10 cellular contexts compared by ENCODE assay signal in genomic region chr2:42049411-42050349, GRCh38. TPM values are rescaled to one million over a fixed set of nuclear protein-coding genes. Genes with fewer than 3 reads are reported as not detected.
DNase-seq lines count a peak whose midpoint lies in the region; ATAC-seq and TF ChIP-seq lines count a peak whose summit lies in the region.
"Had no signal": no experiment of that assay in that cellular context is flagged by ENCODE, and none has a peak within 500 bp of the region (broad histone marks: within the 10 kb centered on the region; RNA-seq: fewer than 3 reads in every experiment).

No MANE protein-coding gene starts in this region.

- TF ChIP-seq POLR2A in transverse colon (IDR thresholded peaks at IDR 0.05): peak; percentile 20

- TF ChIP-seq EP300 in transverse colon (IDR thresholded peaks at IDR 0.05; ENCODE audit: low read depth): no peak

- H3K27me3 Mint-ChIP-seq in endodermal cell (ENCODE audit: insufficient read depth) (peaks cover 8% of the 10 kb centered on the region), mesothelial cell of epicardium (ENCODE audit: low read depth) (peaks cover 4% of the 10 kb centered on the region)
- peaks cover 72% of the 10 kb centered on the region for H3K27me3 Mint-ChIP-seq in stimulated activated memory B cell treated with anti-CD40 and anti-IgM and Interleukin-4, amounts not matched to agents 10 μg/mL and 1 μg/mL and 100 μg/mL, for 72 hours

- H3K36me3 Mint-ChIP-seq in endodermal cell (ENCODE audit: low read depth): peaks cover 21% of the 10 kb centered on the region
- H3K36me3 Mint-ChIP-seq in mesothelial cell of epicardium: peaks cover 2% of the 10 kb centered on the region
- no peaks in the 10 kb centered on the region for H3K36me3 Mint-ChIP-seq in stimulated activated memory B cell treated with anti-CD40 and anti-IgM and Interleukin-4, amounts not matched to agents 10 μg/mL and 1 μg/mL and 100 μg/mL, for 72 hours

- intact Hi-C loops in transverse colon (cut with DNase I; ENCODE audit: low total_unique reads): loop anchor here (5.0 kb wide), 3 partner anchors 82 to 132 kb away; no protein-coding TSS in a partner anchor

- H3K27ac ChIP-seq in endodermal cell (ENCODE audit: low read depth, low read length) (no peak overlapping the region), transverse colon (peak overlapping the region; percentile 86 to 96 (median 92))

- DNase-seq in NT2/D1 (ENCODE audit: low read depth, low spot score): no peak
- DNase-seq in endodermal cell: no peak
- DNase-seq in mesothelial cell of epicardium (ENCODE audit: low spot score in 2 of 2, unreplicated experiment in 2 of 2): no peak
- no peak for DNase-seq in transverse colon
- no peak for DNase-seq in A172 (ENCODE audit: low spot score)
- DNase-seq in activated CD4-positive, alpha-beta T cell treated with anti-CD3 and anti-CD28 coated beads, Interleukin-2, amount 50 U/mL, for 1 hour: no peak
- DNase-seq: amygdala; NCI-H1417 treated with DMSO at 0.1 percent for 48 hours; stimulated activated naive CD8-positive, alpha-beta T cell treated with anti-CD3 and anti-CD28 coated beads, Interleukin-15, Interleukin-2, amounts not matched to agents 100 U/mL and 50 U/mL, for 24 hours had no signal

- TF ChIP-seq CTCF in endodermal cell (conservative IDR thresholded peaks at IDR 0.05): no peak
- no peak for TF ChIP-seq CTCF in mesothelial cell of epicardium (IDR thresholded peaks at IDR 0.05; ENCODE audit: unreplicated experiment)
- TF ChIP-seq CTCF in transverse colon (IDR thresholded peaks at IDR 0.05): no peak

- H3K4me3 ChIP-seq in NT2/D1 (ENCODE audit: insufficient read length, low read depth) (peak overlapping the region; percentile 91), endodermal cell (ENCODE audit: low read length) (peak overlapping the region; percentile 90), transverse colon (peak overlapping the region; percentile 52 to 82 (median 66))

- 47 to 68% methylated on average over 5 to 17 of the region's 17 CpGs for WGBS in endodermal cell (ENCODE audit: insufficient coverage in 1 of 2, insufficient read length in 1 of 2), 2 experiments
- WGBS in transverse colon (ENCODE audit: low coverage in 1 of 2), 2 donors: 0 to 22% methylated on average over 1 to 17 of the region's 17 CpGs

- no peak overlapping the region for H3K27ac Mint-ChIP-seq in endodermal cell
- H3K27ac Mint-ChIP-seq in mesothelial cell of epicardium: peak overlapping the region; percentile 66
- H3K27ac Mint-ChIP-seq in stimulated activated memory B cell treated with anti-CD40 and anti-IgM and Interleukin-4, amounts not matched to agents 10 μg/mL and 1 μg/mL and 100 μg/mL, for 72 hours: no peak overlapping the region

- H3K4me3 Mint-ChIP-seq in endodermal cell (peak overlapping the region; percentile 88), mesothelial cell of epicardium (peak overlapping the region; percentile 83)
- H3K4me3 Mint-ChIP-seq in stimulated activated memory B cell treated with anti-CD40 and anti-IgM and Interleukin-4, amounts not matched to agents 10 μg/mL and 1 μg/mL and 100 μg/mL, for 72 hours: no peak overlapping the region

- H3K9me3 Mint-ChIP-seq in endodermal cell (no peaks in the 10 kb centered on the region), mesothelial cell of epicardium (no peaks in the 10 kb centered on the region)
- H3K9me3 Mint-ChIP-seq in stimulated activated memory B cell treated with anti-CD40 and anti-IgM and Interleukin-4, amounts not matched to agents 10 μg/mL and 1 μg/mL and 100 μg/mL, for 72 hours: no peaks in the 10 kb centered on the region

- H3K4me1 Mint-ChIP-seq in endodermal cell (peaks cover 68% of the 10 kb centered on the region), mesothelial cell of epicardium (peaks cover 74% of the 10 kb centered on the region)
- peaks cover 7% of the 10 kb centered on the region for H3K4me1 Mint-ChIP-seq in stimulated activated memory B cell treated with anti-CD40 and anti-IgM and Interleukin-4, amounts not matched to agents 10 μg/mL and 1 μg/mL and 100 μg/mL, for 72 hours

- H3K4me1 ChIP-seq in NT2/D1 (ENCODE audit: insufficient read depth, insufficient read length) (peaks cover 35% of the 10 kb centered on the region), endodermal cell (ENCODE audit: control insufficient read depth, insufficient read depth, low read length) (peaks cover 20% of the 10 kb centered on the region), transverse colon (peaks cover 34 to 68% (median 53%) of the 10 kb centered on the region in 4 donors)

- peaks cover 25% of the 10 kb centered on the region for H3K36me3 ChIP-seq in NT2/D1 (ENCODE audit: insufficient read depth, insufficient read length, low read length)
- peaks cover 17% of the 10 kb centered on the region for H3K36me3 ChIP-seq in endodermal cell (ENCODE audit: control insufficient read depth, insufficient read depth, low read length)
- H3K36me3 ChIP-seq in transverse colon: no peaks in the 10 kb centered on the region

- no peaks in the 10 kb centered on the region for H3K9me3 ChIP-seq in NT2/D1 (ENCODE audit: insufficient read depth, low read length)
- no peaks in the 10 kb centered on the region for H3K9me3 ChIP-seq in endodermal cell (ENCODE audit: control insufficient read depth, low read length)
- no peaks in the 10 kb centered on the region for H3K9me3 ChIP-seq in transverse colon

- ATAC-seq in stimulated activated memory B cell treated with anti-CD40 and anti-IgM and Interleukin-4, amounts not matched to agents 10 μg/mL and 1 μg/mL and 100 μg/mL, for 72 hours: no peak
- ATAC-seq: stimulated activated naive CD8-positive, alpha-beta T cell treated with anti-CD3 and anti-CD28 coated beads, Interleukin-15, Interleukin-2, amounts not matched to agents 100 U/mL and 50 U/mL, for 24 hours had no signal

- in situ Hi-C loops in transverse colon (cut with MboI; ENCODE audit: low pct_ligation_motif_present in 1 of 4, low pct_unique_long_range_greater_than_20kb in 1 of 4, low sequenced_read_pairs in 3 of 4): no loop called here

- H3K9ac ChIP-seq in NT2/D1 (ENCODE audit: insufficient read length, low read depth) (peak overlapping the region; percentile 95), endodermal cell (ENCODE audit: extremely low read depth, low read length, poor library complexity, severe bottlenecking) (peak overlapping the region; percentile 69)

- H3K27me3 ChIP-seq in NT2/D1 (ENCODE audit: insufficient read depth, insufficient read length) (no peaks in the 10 kb centered on the region), endodermal cell (ENCODE audit: control insufficient read depth, insufficient read depth, low read length, poor library complexity, severe bottlenecking) (no peaks in the 10 kb centered on the region), transverse colon (peaks cover 17% of the 10 kb centered on the region)

RNA-seq across cellular contexts. Expression of gene PKDCC, which starts 1.9 kb away (rescaled TPM):
- total RNA-seq in endodermal cell (100 to 1,000 TPM in 1 of 2 donors, 10 to 100 TPM in 1; 85.3 to 105 TPM), mesothelial cell of epicardium (112 to 131 TPM (median 123 TPM) in 3 replicates), transverse colon (100 to 1,000 TPM in 1 of 4 donors, 10 to 100 TPM in 3; 60.6 to 108 (median 74.6) TPM)
- polyA plus RNA-seq in endodermal cell (2013, experiment 1 of 2): 124 TPM
- 112 TPM for polyA plus RNA-seq in endodermal cell (2013, experiment 2 of 2)
- 4.8 and 6.4 TPM in 2 replicates for total RNA-seq in A172 (2014; rRNA removed; shearing (Covaris generic))
